Comparison of ENCODE assay signal across 15 cellular contexts in the genomic region with DNA sequence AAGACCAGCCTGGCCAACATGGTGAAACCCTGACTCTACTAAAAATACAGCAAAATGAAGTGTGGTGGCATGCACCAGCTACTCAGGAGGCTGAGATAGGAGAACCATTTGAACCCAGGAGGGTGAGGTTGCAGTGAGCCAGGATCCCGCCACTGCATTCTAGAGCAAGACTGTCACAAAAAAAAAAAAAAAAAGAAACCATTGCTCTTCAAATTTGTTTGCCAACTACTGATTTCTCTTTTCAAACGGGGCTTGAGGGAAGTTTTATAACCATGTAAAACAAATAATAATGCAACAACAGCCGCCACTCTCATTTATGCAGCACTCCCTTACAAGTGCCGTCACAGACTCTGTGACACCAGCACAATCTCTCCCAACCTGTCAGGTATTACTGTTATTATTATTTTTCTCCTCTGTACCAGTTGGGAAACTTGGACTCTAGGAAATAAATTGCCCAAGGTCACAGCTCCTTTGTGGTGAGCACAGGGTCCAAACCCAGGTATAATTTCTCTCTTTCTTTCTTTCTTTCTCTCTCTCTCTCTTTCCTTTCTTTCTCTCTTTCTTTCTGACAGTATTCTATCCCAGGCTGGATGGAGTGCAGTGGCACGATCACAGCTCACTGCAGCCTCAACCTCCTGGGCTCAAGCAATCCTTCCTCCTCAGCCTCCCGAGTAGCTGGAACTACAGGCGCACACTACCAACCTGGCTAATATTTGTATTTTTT. TPM values are rescaled to one million over a fixed set of nuclear protein-coding genes. Genes with fewer than 3 reads are reported as not detected.
DNase-seq lines count a peak whose midpoint lies in the region; ATAC-seq and TF ChIP-seq lines count a peak whose summit lies in the region.
"Had no signal": no experiment of that assay in that cellular context is flagged by ENCODE, and none has a peak within 500 bp of the region (broad histone marks: within the 10 kb centered on the region; RNA-seq: fewer than 3 reads in every experiment).

No MANE protein-coding gene starts in this region.

- H3K36me3 ChIP-seq in cardiac muscle cell = no peaks in the 10 kb centered on the region
- no peaks in the 10 kb centered on the region for H3K36me3 ChIP-seq in stomach
- H3K36me3 ChIP-seq: breast epithelium, upper lobe of left lung had no signal

- H3K27ac Mint-ChIP-seq in T-cell = peak overlapping the region; percentile 74 to 91
- H3K27ac Mint-ChIP-seq: activated T-helper 1 cell treated with anti-CD3 and anti-CD28 coated beads, Interleukin-12 subunit alpha, Interleukin-12 subunit beta, Interleukin-2, Interleukin-4 antibody, amounts not matched to agents 30 ng/mL and 10 ng/mL and 1 ng/mL, durations not matched to agents 14 hours and 24 hours and 36 hours had no signal

- H3K27me3 ChIP-seq in cardiac muscle cell (no peaks in the 10 kb centered on the region), stomach (no peaks in the 10 kb centered on the region)
- H3K27me3 ChIP-seq: breast epithelium, foreskin keratinocyte, upper lobe of left lung had no signal

- H3K4me3 ChIP-seq in cardiac muscle cell (no peak overlapping the region), stomach (no peak overlapping the region)
- H3K4me3 ChIP-seq: breast epithelium, upper lobe of left lung had no signal

- POLR2A ChIA-PET in T-cell (lab: Charles Lee) = interaction anchor here in 1 of 2 donors (0.6 kb wide), 2 partner anchors 31 to 34 kb away, joined by 3 read pairs; no protein-coding TSS in a partner anchor

- no peak for ATAC-seq in Right ventricle myocardium superior (ENCODE audit: poor library complexity)
- no peak for ATAC-seq in T-cell (replicated peaks in 1 of 4)
- no peak for ATAC-seq in HG03521 (IDR thresholded peaks at IDR 0.05; ENCODE audit: unreplicated experiment)
- ATAC-seq: foreskin keratinocyte had no signal

- WGBS in stomach, 5 donors = 60 to 72% (median 65%) methylated on average over 7 of the region's 7 CpGs

- H3K9me3 ChIP-seq in cardiac muscle cell (ENCODE audit: low read depth) = no peaks in the 10 kb centered on the region
- no peaks in the 10 kb centered on the region for H3K9me3 ChIP-seq in stomach
- H3K9me3 ChIP-seq: breast epithelium, upper lobe of left lung had no signal

- peak overlapping the region; percentile 24 to 51 (median 34) for H3K4me3 Mint-ChIP-seq in T-cell
- H3K4me3 Mint-ChIP-seq: activated T-helper 1 cell treated with anti-CD3 and anti-CD28 coated beads, Interleukin-12 subunit alpha, Interleukin-12 subunit beta, Interleukin-2, Interleukin-4 antibody, amounts not matched to agents 30 ng/mL and 10 ng/mL and 1 ng/mL, durations not matched to agents 14 hours and 24 hours and 36 hours had no signal

- H3K9me3 Mint-ChIP-seq in T-cell = no peaks in the 10 kb centered on the region
- H3K9me3 Mint-ChIP-seq: activated T-helper 1 cell treated with anti-CD3 and anti-CD28 coated beads, Interleukin-12 subunit alpha, Interleukin-12 subunit beta, Interleukin-2, Interleukin-4 antibody, amounts not matched to agents 30 ng/mL and 10 ng/mL and 1 ng/mL, durations not matched to agents 14 hours and 24 hours and 36 hours had no signal

- no peaks in the 10 kb centered on the region for H3K4me1 ChIP-seq in cardiac muscle cell (ENCODE audit: low read depth)
- peaks cover 8 to 58% (median 33%) of the 10 kb centered on the region in 4 donors for H3K4me1 ChIP-seq in stomach
- H3K4me1 ChIP-seq: foreskin keratinocyte had no signal

- TF ChIP-seq EP300 in stomach (IDR thresholded peaks at IDR 0.05) = no peak

- H3K27ac ChIP-seq in cardiac muscle cell (peak overlapping the region; percentile 38), stomach (peak overlapping the region in 4 of 5 donors; percentile 69 to 85 (median 80))
- H3K27ac ChIP-seq: foreskin keratinocyte had no signal

- H3K27me3 Mint-ChIP-seq in T-cell = no peaks in the 10 kb centered on the region

- no peak for TF ChIP-seq POLR2A in stomach (IDR thresholded peaks at IDR 0.05)

- intact Hi-C loops in Right ventricle myocardium superior (cut with DNase I) = no loop called here
- intact Hi-C loops in stomach (cut with DNase I; ENCODE audit: low total_unique reads) = no loop called here

- H3K4me1 Mint-ChIP-seq in T-cell = peaks cover 77 to 85% (median 83%) of the 10 kb centered on the region in 3 donors

- H3K36me3 Mint-ChIP-seq in T-cell = peaks cover 19% of the 10 kb centered on the region

- CTCF ChIA-PET in T-cell (lab: Charles Lee) = no interaction called here

- no peak for TF ChIP-seq CTCF in cardiac muscle cell (IDR thresholded peaks at IDR 0.05; ENCODE audit: low read depth, low read length)
- TF ChIP-seq CTCF in stomach (IDR thresholded peaks at IDR 0.05) = no peak

- DNase-seq in cardiac muscle cell (ENCODE audit: low read depth in 1 of 2, low spot score in 1 of 2) (no peak), Right ventricle myocardium superior (no peak), T-cell (no peak), islet precursor cell (peak; percentile 17), stomach (no peak), NCI-H2029 (lab: John Stamatoyannopoulos, UW) (no peak), CD1c-positive myeloid dendritic cell (ENCODE audit: extremely low spot score) (no peak)
- DNase-seq: activated CD4-positive, CD25-positive, alpha-beta regulatory T cell treated with anti-CD3 and anti-CD28 coated beads, Interleukin-2, amount 50 U/mL, for 72 hours; DMS79; foreskin keratinocyte; NCI-H1048 had no signal

RNA-seq across cellular contexts. Expression of a gene that starts 25.4 kb away (rescaled TPM):
- 21.2 and 33.6 TPM in 2 replicates for total RNA-seq in cardiac muscle cell
- polyA plus RNA-seq in cardiac muscle cell = 10.8 and 17.9 TPM in 2 replicates
- 10.7 TPM for total RNA-seq in Right ventricle myocardium superior
- 100 to 1,000 TPM; 109 to 170 (median 112) TPM for total RNA-seq in T-cell
- total RNA-seq in stomach = 10 to 100 TPM; 16.9 to 71.4 (median 34.3) TPM
- polyA plus RNA-seq in stomach = 1 to 10 TPM; 2.4 to 5.0 (median 3.3) TPM
